ENCODE assay signal across 17 cellular contexts in the genomic region with DNA sequence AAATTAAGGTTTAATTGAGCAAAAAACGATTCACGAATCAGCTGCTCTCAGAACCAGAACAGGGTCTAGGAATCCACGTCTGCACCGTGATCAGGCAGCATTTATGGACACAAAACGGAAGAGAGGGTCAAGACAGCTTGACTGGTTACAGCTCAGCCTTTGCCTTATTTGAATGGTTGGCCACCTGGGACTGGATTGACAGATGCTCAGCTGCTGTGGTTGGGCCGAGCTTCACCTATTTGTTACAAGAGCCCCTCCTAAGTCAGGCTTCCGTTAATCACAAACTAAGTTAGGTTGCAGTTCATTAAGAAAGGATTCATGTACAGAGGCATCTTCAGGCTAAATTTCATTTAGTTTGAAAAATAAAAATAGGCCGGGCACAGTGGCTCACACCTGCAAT. TPM values are rescaled to one million over a fixed set of nuclear protein-coding genes. Genes with fewer than 3 reads are reported as not detected.
DNase-seq lines count a peak whose midpoint lies in the region; ATAC-seq and TF ChIP-seq lines count a peak whose summit lies in the region.
"Had no signal": no experiment of that assay in that cellular context is flagged by ENCODE, and none has a peak within 500 bp of the region (broad histone marks: within the 10 kb centered on the region; RNA-seq: fewer than 3 reads in every experiment).

No MANE protein-coding gene starts in this region.

- ATAC-seq in body of pancreas (no peak), HG02759 (IDR thresholded peaks at IDR 0.05; ENCODE audit: unreplicated experiment) (no peak)

- H3K27ac ChIP-seq in BLaER1, result no peak overlapping the region
- no peak overlapping the region for H3K27ac ChIP-seq in body of pancreas
- H3K27ac ChIP-seq: C4-2B, SK-N-MC had no signal

- H3K27me3 ChIP-seq in BLaER1 (no peaks in the 10 kb centered on the region), body of pancreas (no peaks in the 10 kb centered on the region)

- H3K36me3 ChIP-seq in BLaER1 (no peaks in the 10 kb centered on the region), body of pancreas (replicated peaks in 1 of 2; ENCODE audit: insufficient read depth in 1 of 2, low read depth in 2 of 2) (no peaks in the 10 kb centered on the region)

- no peaks in the 10 kb centered on the region for H3K9me3 ChIP-seq in BLaER1
- no peaks in the 10 kb centered on the region for H3K9me3 ChIP-seq in body of pancreas

- WGBS in body of pancreas, 2 donors, result 46 to 50% methylated on average over 8 of the region's 8 CpGs

- H3K4me3 ChIP-seq in BLaER1 (no peak overlapping the region), GM12865 (ENCODE audit: low read depth, low read length) (no peak overlapping the region), body of pancreas (no peak overlapping the region)
- H3K4me3 ChIP-seq: SK-N-MC had no signal

- no peaks in the 10 kb centered on the region for H4K20me1 ChIP-seq in BLaER1

- no peak for TF ChIP-seq CTCF in GM12865 (IDR thresholded peaks at IDR 0.05; ENCODE audit: insufficient read depth, low read depth, low read length, missing control alignments)
- TF ChIP-seq CTCF in body of pancreas (IDR thresholded peaks at IDR 0.05), result no peak

- DNase-seq in GM12865 (ENCODE audit: low read depth) (peak; percentile 6), NCI-H526 (lab: John Stamatoyannopoulos, UW) (peak; percentile 69 to 83), iPS-NIHi11 (ENCODE audit: low spot score) (peak; percentile 46), COR-L47 (lab: John Stamatoyannopoulos, UW) (no peak), body of pancreas (no peak)
- DNase-seq: GDM1, HCEC 1CT, KG1, NCI-H1048, NCI-H1436, NCI-H2081, NCI-H226, SHP77 had no signal

- H3K9ac ChIP-seq in BLaER1, result no peak overlapping the region

- intact Hi-C loops in body of pancreas (cut with DNase I), result no loop called here

- peak overlapping the region; percentile 10; the same call in 1 of the 2 replicates for H3K4me2 ChIP-seq in BLaER1

- TF ChIP-seq POLR2A in body of pancreas (IDR thresholded peaks at IDR 0.05), result no peak

- H3K4me1 ChIP-seq in BLaER1, result peaks cover 9% of the 10 kb centered on the region
- no peaks in the 10 kb centered on the region for H3K4me1 ChIP-seq in body of pancreas

RNA-seq across cellular contexts. Expression of a gene that starts 50.6 kb away (rescaled TPM):
- total RNA-seq in body of pancreas, result 10 to 100 TPM; 22.4 to 28.3 TPM

RNA-seq across cellular contexts. Expression of a gene that starts 52.0 kb away (rescaled TPM):
- under 1 TPM; 0.66 to 0.78 TPM for total RNA-seq in body of pancreas

Comparison
In these comparisons a context has a peak if more than half of its experiments do, and no peak if none do; other contexts are left out.
1. DNase-seq: peak in GM12865 (single experiment), NCI-H526 (2 of 2) and iPS-NIHi11 (single experiment); none in COR-L47 (single experiment) and body of pancreas (0 of 4).